In the genomic region with DNA sequence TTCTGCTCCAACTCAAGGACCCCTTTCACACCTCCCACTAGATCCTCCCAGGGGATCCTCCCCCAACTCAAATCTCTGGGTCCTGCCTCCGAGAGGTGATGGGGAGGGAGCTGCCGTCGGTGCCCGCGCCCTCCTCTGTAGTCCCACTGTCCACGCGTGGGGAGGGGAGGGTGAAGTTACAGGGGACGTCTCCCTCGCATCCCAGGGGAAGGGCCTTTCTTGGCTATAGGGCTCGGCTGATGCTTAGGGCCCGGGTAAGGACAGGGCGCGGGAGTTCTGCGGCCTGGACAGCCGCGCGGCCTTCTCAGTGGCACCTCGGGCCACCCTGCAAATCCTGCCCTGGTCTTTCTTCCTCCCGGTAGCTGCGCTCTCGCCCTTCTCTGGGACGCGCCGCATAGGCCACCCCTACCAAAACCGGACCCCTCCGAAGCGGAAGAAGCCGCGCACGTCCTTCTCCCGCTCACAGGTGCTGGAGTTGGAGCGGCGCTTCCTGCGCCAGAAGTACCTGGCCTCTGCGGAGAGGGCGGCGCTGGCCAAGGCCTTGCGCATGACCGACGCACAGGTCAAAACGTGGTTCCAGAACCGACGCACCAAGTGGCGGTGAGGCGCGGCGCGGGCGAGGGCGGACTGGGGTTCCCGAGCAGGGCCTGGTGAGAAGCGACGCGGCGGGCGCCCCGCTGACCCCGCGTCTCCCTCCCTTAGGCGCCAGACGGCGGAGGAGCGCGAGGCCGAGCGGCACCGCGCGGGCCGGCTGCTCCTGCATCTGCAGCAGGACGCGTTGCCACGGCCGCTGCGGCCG, we compare ENCODE assay signal across 1 cellular context.
TF ChIP-seq lines count a peak whose summit lies in the region.

No MANE protein-coding gene starts in this region.

TF ChIP-seq in HepG2, 621 proteins besides CTCF, POLR2A, EP300 and RAD21 (continues in another document):
- TF ChIP-seq ZNF460 (CRISPR knock-in tag; IDR thresholded peaks at IDR 0.05; ENCODE audit: borderline replicate concordance) (no peak), GTF3A (CRISPR knock-in tag; conservative IDR thresholded peaks at IDR 0.05) (no peak), SCMH1 (CRISPR knock-in tag; IDR thresholded peaks at IDR 0.05; ENCODE audit: borderline replicate concordance) (no peak), RBFOX2 (IDR thresholded peaks at IDR 0.05; ENCODE audit: low read depth, low read length) (peak; percentile 19), ELF3 (CRISPR knock-in tag; IDR thresholded peaks at IDR 0.05) (no peak), ZNF670 (CRISPR knock-in tag; IDR thresholded peaks at IDR 0.05; ENCODE audit: borderline replicate concordance) (no peak), RELA (CRISPR knock-in tag; IDR thresholded peaks at IDR 0.05) (no peak), ZNF331 (CRISPR knock-in tag; IDR thresholded peaks at IDR 0.05) (no peak), KLF15 (CRISPR knock-in tag; IDR thresholded peaks at IDR 0.05; ENCODE audit: borderline replicate concordance) (no peak), STAT5B (CRISPR knock-in tag; IDR thresholded peaks at IDR 0.05) (no peak), JDP2 (CRISPR knock-in tag; IDR thresholded peaks at IDR 0.05; ENCODE audit: borderline replicate concordance) (no peak), SNAPC2 (CRISPR knock-in tag; IDR thresholded peaks at IDR 0.05) (no peak), ZNF557 (CRISPR knock-in tag; IDR thresholded peaks at IDR 0.05) (no peak), DR1 (CRISPR knock-in tag; IDR thresholded peaks at IDR 0.05) (no peak), ZNF343 (CRISPR knock-in tag; IDR thresholded peaks at IDR 0.05) (no peak), ZFX (CRISPR knock-in tag; IDR thresholded peaks at IDR 0.05; ENCODE audit: low read depth) (no peak), NR2F1 (CRISPR knock-in tag; IDR thresholded peaks at IDR 0.05) (no peak), MLLT10 (CRISPR knock-in tag; IDR thresholded peaks at IDR 0.05) (no peak)
- TF ChIP-seq, protein P1, sequence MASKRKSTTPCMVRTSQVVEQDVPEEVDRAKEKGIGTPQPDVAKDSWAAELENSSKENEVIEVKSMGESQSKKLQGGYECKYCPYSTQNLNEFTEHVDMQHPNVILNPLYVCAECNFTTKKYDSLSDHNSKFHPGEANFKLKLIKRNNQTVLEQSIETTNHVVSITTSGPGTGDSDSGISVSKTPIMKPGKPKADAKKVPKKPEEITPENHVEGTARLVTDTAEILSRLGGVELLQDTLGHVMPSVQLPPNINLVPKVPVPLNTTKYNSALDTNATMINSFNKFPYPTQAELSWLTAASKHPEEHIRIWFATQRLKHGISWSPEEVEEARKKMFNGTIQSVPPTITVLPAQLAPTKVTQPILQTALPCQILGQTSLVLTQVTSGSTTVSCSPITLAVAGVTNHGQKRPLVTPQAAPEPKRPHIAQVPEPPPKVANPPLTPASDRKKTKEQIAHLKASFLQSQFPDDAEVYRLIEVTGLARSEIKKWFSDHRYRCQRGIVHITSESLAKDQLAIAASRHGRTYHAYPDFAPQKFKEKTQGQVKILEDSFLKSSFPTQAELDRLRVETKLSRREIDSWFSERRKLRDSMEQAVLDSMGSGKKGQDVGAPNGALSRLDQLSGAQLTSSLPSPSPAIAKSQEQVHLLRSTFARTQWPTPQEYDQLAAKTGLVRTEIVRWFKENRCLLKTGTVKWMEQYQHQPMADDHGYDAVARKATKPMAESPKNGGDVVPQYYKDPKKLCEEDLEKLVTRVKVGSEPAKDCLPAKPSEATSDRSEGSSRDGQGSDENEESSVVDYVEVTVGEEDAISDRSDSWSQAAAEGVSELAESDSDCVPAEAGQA (IDR thresholded peaks at IDR 0.05; ENCODE audit: low read depth), result 0 out of 2 replicates have a peak, but pooled peaks have one; percentile 21
- TF ChIP-seq, protein P1 (CRISPR knock-in tag; IDR thresholded peaks at IDR 0.05; ENCODE audit: borderline replicate concordance), result no peak
- TF ChIP-seq, protein P2, sequence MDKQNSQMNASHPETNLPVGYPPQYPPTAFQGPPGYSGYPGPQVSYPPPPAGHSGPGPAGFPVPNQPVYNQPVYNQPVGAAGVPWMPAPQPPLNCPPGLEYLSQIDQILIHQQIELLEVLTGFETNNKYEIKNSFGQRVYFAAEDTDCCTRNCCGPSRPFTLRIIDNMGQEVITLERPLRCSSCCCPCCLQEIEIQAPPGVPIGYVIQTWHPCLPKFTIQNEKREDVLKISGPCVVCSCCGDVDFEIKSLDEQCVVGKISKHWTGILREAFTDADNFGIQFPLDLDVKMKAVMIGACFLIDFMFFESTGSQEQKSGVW (CRISPR knock-in tag; IDR thresholded peaks at IDR 0.05; ENCODE audit: borderline replicate concordance), result no peak
- TF ChIP-seq, protein P3, sequence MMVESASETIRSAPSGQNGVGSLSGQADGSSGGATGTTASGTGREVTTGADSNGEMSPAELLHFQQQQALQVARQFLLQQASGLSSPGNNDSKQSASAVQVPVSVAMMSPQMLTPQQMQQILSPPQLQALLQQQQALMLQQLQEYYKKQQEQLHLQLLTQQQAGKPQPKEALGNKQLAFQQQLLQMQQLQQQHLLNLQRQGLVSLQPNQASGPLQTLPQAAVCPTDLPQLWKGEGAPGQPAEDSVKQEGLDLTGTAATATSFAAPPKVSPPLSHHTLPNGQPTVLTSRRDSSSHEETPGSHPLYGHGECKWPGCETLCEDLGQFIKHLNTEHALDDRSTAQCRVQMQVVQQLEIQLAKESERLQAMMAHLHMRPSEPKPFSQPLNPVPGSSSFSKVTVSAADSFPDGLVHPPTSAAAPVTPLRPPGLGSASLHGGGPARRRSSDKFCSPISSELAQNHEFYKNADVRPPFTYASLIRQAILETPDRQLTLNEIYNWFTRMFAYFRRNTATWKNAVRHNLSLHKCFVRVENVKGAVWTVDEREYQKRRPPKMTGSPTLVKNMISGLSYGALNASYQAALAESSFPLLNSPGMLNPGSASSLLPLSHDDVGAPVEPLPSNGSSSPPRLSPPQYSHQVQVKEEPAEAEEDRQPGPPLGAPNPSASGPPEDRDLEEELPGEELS (CRISPR knock-in tag; IDR thresholded peaks at IDR 0.05), result no peak
- TF ChIP-seq, protein P4, sequence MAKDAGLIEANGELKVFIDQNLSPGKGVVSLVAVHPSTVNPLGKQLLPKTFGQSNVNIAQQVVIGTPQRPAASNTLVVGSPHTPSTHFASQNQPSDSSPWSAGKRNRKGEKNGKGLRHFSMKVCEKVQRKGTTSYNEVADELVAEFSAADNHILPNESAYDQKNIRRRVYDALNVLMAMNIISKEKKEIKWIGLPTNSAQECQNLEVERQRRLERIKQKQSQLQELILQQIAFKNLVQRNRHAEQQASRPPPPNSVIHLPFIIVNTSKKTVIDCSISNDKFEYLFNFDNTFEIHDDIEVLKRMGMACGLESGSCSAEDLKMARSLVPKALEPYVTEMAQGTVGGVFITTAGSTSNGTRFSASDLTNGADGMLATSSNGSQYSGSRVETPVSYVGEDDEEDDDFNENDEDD (CRISPR knock-in tag; IDR thresholded peaks at IDR 0.05; ENCODE audit: borderline replicate concordance), result no peak
- TF ChIP-seq, protein P5, sequence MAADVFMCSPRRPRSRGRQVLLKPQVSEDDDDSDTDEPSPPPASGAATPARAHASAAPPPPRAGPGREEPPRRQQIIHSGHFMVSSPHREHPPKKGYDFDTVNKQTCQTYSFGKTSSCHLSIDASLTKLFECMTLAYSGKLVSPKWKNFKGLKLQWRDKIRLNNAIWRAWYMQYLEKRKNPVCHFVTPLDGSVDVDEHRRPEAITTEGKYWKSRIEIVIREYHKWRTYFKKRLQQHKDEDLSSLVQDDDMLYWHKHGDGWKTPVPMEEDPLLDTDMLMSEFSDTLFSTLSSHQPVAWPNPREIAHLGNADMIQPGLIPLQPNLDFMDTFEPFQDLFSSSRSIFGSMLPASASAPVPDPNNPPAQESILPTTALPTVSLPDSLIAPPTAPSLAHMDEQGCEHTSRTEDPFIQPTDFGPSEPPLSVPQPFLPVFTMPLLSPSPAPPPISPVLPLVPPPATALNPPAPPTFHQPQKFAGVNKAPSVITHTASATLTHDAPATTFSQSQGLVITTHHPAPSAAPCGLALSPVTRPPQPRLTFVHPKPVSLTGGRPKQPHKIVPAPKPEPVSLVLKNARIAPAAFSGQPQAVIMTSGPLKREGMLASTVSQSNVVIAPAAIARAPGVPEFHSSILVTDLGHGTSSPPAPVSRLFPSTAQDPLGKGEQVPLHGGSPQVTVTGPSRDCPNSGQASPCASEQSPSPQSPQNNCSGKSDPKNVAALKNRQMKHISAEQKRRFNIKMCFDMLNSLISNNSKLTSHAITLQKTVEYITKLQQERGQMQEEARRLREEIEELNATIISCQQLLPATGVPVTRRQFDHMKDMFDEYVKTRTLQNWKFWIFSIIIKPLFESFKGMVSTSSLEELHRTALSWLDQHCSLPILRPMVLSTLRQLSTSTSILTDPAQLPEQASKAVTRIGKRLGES (CRISPR knock-in tag; IDR thresholded peaks at IDR 0.05; ENCODE audit: borderline replicate concordance), result no peak
- TF ChIP-seq, protein P6, sequence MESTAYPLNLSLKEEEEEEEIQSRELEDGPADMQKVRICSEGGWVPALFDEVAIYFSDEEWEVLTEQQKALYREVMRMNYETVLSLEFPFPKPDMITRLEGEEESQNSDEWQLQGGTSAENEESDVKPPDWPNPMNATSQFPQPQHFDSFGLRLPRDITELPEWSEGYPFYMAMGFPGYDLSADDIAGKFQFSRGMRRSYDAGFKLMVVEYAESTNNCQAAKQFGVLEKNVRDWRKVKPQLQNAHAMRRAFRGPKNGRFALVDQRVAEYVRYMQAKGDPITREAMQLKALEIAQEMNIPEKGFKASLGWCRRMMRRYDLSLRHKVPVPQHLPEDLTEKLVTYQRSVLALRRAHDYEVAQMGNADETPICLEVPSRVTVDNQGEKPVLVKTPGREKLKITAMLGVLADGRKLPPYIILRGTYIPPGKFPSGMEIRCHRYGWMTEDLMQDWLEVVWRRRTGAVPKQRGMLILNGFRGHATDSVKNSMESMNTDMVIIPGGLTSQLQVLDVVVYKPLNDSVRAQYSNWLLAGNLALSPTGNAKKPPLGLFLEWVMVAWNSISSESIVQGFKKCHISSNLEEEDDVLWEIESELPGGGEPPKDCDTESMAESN (CRISPR knock-in tag; conservative IDR thresholded peaks at IDR 0.05), result no peak
- TF ChIP-seq, protein P7, sequence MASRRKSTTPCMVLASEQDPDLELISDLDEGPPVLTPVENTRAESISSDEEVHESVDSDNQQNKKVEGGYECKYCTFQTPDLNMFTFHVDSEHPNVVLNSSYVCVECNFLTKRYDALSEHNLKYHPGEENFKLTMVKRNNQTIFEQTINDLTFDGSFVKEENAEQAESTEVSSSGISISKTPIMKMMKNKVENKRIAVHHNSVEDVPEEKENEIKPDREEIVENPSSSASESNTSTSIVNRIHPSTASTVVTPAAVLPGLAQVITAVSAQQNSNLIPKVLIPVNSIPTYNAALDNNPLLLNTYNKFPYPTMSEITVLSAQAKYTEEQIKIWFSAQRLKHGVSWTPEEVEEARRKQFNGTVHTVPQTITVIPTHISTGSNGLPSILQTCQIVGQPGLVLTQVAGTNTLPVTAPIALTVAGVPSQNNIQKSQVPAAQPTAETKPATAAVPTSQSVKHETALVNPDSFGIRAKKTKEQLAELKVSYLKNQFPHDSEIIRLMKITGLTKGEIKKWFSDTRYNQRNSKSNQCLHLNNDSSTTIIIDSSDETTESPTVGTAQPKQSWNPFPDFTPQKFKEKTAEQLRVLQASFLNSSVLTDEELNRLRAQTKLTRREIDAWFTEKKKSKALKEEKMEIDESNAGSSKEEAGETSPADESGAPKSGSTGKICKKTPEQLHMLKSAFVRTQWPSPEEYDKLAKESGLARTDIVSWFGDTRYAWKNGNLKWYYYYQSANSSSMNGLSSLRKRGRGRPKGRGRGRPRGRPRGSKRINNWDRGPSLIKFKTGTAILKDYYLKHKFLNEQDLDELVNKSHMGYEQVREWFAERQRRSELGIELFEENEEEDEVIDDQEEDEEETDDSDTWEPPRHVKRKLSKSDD (CRISPR knock-in tag; IDR thresholded peaks at IDR 0.05; ENCODE audit: low read depth), result 0 out of 2 replicates have a peak, but pooled peaks have one; percentile 12
- TF ChIP-seq, protein P8, sequence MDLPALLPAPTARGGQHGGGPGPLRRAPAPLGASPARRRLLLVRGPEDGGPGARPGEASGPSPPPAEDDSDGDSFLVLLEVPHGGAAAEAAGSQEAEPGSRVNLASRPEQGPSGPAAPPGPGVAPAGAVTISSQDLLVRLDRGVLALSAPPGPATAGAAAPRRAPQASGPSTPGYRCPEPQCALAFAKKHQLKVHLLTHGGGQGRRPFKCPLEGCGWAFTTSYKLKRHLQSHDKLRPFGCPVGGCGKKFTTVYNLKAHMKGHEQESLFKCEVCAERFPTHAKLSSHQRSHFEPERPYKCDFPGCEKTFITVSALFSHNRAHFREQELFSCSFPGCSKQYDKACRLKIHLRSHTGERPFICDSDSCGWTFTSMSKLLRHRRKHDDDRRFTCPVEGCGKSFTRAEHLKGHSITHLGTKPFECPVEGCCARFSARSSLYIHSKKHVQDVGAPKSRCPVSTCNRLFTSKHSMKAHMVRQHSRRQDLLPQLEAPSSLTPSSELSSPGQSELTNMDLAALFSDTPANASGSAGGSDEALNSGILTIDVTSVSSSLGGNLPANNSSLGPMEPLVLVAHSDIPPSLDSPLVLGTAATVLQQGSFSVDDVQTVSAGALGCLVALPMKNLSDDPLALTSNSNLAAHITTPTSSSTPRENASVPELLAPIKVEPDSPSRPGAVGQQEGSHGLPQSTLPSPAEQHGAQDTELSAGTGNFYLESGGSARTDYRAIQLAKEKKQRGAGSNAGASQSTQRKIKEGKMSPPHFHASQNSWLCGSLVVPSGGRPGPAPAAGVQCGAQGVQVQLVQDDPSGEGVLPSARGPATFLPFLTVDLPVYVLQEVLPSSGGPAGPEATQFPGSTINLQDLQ (CRISPR knock-in tag; IDR thresholded peaks at IDR 0.05), result no peak
